10 cellular contexts compared by ENCODE assay signal in genomic region chr19:23393121-23393520, GRCh38. TPM values are rescaled to one million over a fixed set of nuclear protein-coding genes. Genes with fewer than 3 reads are reported as not detected.
DNase-seq lines count a peak whose midpoint lies in the region; ATAC-seq and TF ChIP-seq lines count a peak whose summit lies in the region.
"Had no signal": no experiment of that assay in that cellular context is flagged by ENCODE, and none has a peak within 500 bp of the region (broad histone marks: within the 10 kb centered on the region; RNA-seq: fewer than 3 reads in every experiment).

No MANE protein-coding gene starts in this region.

- H3K36me3 Mint-ChIP-seq in activated naive CD4-positive, alpha-beta T cell treated with anti-CD3 and anti-CD28 coated beads for 36 hours (ENCODE audit: low read depth): peaks cover 55% of the 10 kb centered on the region
- peaks cover 49% of the 10 kb centered on the region for H3K36me3 Mint-ChIP-seq in activated T-helper 1 cell treated with anti-CD3 and anti-CD28 coated beads, Interleukin-12 subunit alpha, Interleukin-12 subunit beta, Interleukin-2, Interleukin-4 antibody, amounts not matched to agents 30 ng/mL and 10 ng/mL and 1 ng/mL, durations not matched to agents 14 hours and 24 hours and 36 hours (ENCODE audit: low read depth)

- peak overlapping the region; percentile 90 for H3K4me2 ChIP-seq in smooth muscle cell

- H4K20me1 ChIP-seq in smooth muscle cell (ENCODE audit: low read depth): peaks cover 42% of the 10 kb centered on the region

- ATAC-seq in GM21515 (IDR thresholded peaks at IDR 0.05; ENCODE audit: unreplicated experiment) (no peak), HG02938 (IDR thresholded peaks at IDR 0.05; ENCODE audit: unreplicated experiment) (no peak)
- ATAC-seq: K562 had no signal

- H3K4me3 ChIP-seq in iPS-18a (ENCODE audit: low read length) (peak overlapping the region; percentile 97), smooth muscle cell (peak overlapping the region; percentile 94)
- H3K4me3 ChIP-seq: K562 had no signal

- peaks cover 78% of the 10 kb centered on the region for H3K79me2 ChIP-seq in smooth muscle cell (ENCODE audit: low read depth)

- peak; percentile 6 for TF ChIP-seq CTCF in smooth muscle cell (IDR thresholded peaks at IDR 0.05; ENCODE audit: borderline replicate concordance, insufficient read depth, poor library complexity, severe bottlenecking)

- WGBS in smooth muscle cell (ENCODE audit: low lambda C conversion rate): 87% methylated on average over 1 of the region's 1 CpG

- peaks cover 18% of the 10 kb centered on the region for H3K9me3 Mint-ChIP-seq in activated naive CD4-positive, alpha-beta T cell treated with anti-CD3 and anti-CD28 coated beads for 36 hours
- peaks cover 50% of the 10 kb centered on the region for H3K9me3 Mint-ChIP-seq in activated T-helper 1 cell treated with anti-CD3 and anti-CD28 coated beads, Interleukin-12 subunit alpha, Interleukin-12 subunit beta, Interleukin-2, Interleukin-4 antibody, amounts not matched to agents 30 ng/mL and 10 ng/mL and 1 ng/mL, durations not matched to agents 14 hours and 24 hours and 36 hours

- DNase-seq in activated naive CD4-positive, alpha-beta T cell treated with anti-CD3 and anti-CD28 coated beads for 36 hours: no peak
- no peak for DNase-seq in activated naive CD4-positive, alpha-beta T cell treated with anti-CD3 and anti-CD28 coated beads, Interleukin-2, amount 50 U/mL, for 16 hours
- DNase-seq in activated T-helper 1 cell treated with anti-CD3 and anti-CD28 coated beads, Interleukin-12 subunit alpha, Interleukin-12 subunit beta, Interleukin-2, Interleukin-4 antibody, amounts not matched to agents 30 ng/mL and 10 ng/mL and 1 ng/mL, durations not matched to agents 14 hours and 24 hours and 36 hours (ENCODE audit: low spot score): no peak
- no peak for DNase-seq in smooth muscle cell (lab: John Stamatoyannopoulos, UW; ENCODE audit: unreplicated experiment)
- no peak for DNase-seq in DMS153 treated with DMSO at 0.1 percent for 48 hours (lab: John Stamatoyannopoulos, UW; ENCODE audit: unreplicated experiment)
- DNase-seq: NCI-H2081 had no signal

- CTCF ChIA-PET in activated naive CD4-positive, alpha-beta T cell treated with anti-CD3 and anti-CD28 coated beads for 36 hours (lab: Charles Lee): interaction anchor here (0.6 kb wide), 1 partner anchor 32 kb away, joined by 3 read pairs; no protein-coding TSS in a partner anchor

- H3K4me1 Mint-ChIP-seq in activated naive CD4-positive, alpha-beta T cell treated with anti-CD3 and anti-CD28 coated beads for 36 hours (ENCODE audit: low read depth): peaks cover 40% of the 10 kb centered on the region
- H3K4me1 Mint-ChIP-seq in activated T-helper 1 cell treated with anti-CD3 and anti-CD28 coated beads, Interleukin-12 subunit alpha, Interleukin-12 subunit beta, Interleukin-2, Interleukin-4 antibody, amounts not matched to agents 30 ng/mL and 10 ng/mL and 1 ng/mL, durations not matched to agents 14 hours and 24 hours and 36 hours (ENCODE audit: low read depth): peaks cover 9% of the 10 kb centered on the region

- intact Hi-C loops in activated naive CD4-positive, alpha-beta T cell treated with anti-CD3 and anti-CD28 coated beads for 36 hours (cut with micrococcal nuclease): loop anchor here (10.0 kb wide), 1 partner anchor 1538 kb away; no protein-coding TSS in a partner anchor
- intact Hi-C loops in activated T-helper 1 cell treated with anti-CD3 and anti-CD28 coated beads, Interleukin-12 subunit alpha, Interleukin-12 subunit beta, Interleukin-2, Interleukin-4 antibody, amounts not matched to agents 30 ng/mL and 10 ng/mL and 1 ng/mL, durations not matched to agents 14 hours and 24 hours and 36 hours (cut with micrococcal nuclease): loop anchor here (10.0 kb wide), 1 partner anchor 1558 kb away; the partner anchor contains the start of gene ZNF43

- H3K4me1 ChIP-seq in iPS-18a (ENCODE audit: control insufficient read depth, low read depth, low read length) (peaks cover 8% of the 10 kb centered on the region), smooth muscle cell (ENCODE audit: low read depth) (peaks cover 21% of the 10 kb centered on the region)

- peak overlapping the region; percentile 97 for H3K4me3 Mint-ChIP-seq in activated naive CD4-positive, alpha-beta T cell treated with anti-CD3 and anti-CD28 coated beads for 36 hours
- peak overlapping the region; percentile 97 for H3K4me3 Mint-ChIP-seq in activated T-helper 1 cell treated with anti-CD3 and anti-CD28 coated beads, Interleukin-12 subunit alpha, Interleukin-12 subunit beta, Interleukin-2, Interleukin-4 antibody, amounts not matched to agents 30 ng/mL and 10 ng/mL and 1 ng/mL, durations not matched to agents 14 hours and 24 hours and 36 hours

- H3K9ac ChIP-seq in iPS-18a (ENCODE audit: low read length) (no peak overlapping the region), smooth muscle cell (ENCODE audit: low read depth) (no peak overlapping the region)

- H2AFZ ChIP-seq in smooth muscle cell (ENCODE audit: low read depth): no peak overlapping the region

- H3K27ac Mint-ChIP-seq in activated naive CD4-positive, alpha-beta T cell treated with anti-CD3 and anti-CD28 coated beads for 36 hours: peak overlapping the region; percentile 98
- H3K27ac Mint-ChIP-seq in activated T-helper 1 cell treated with anti-CD3 and anti-CD28 coated beads, Interleukin-12 subunit alpha, Interleukin-12 subunit beta, Interleukin-2, Interleukin-4 antibody, amounts not matched to agents 30 ng/mL and 10 ng/mL and 1 ng/mL, durations not matched to agents 14 hours and 24 hours and 36 hours: no peak overlapping the region

- no peaks in the 10 kb centered on the region for H3K27me3 Mint-ChIP-seq in activated naive CD4-positive, alpha-beta T cell treated with anti-CD3 and anti-CD28 coated beads for 36 hours (ENCODE audit: low read depth)
- H3K27me3 Mint-ChIP-seq in activated T-helper 1 cell treated with anti-CD3 and anti-CD28 coated beads, Interleukin-12 subunit alpha, Interleukin-12 subunit beta, Interleukin-2, Interleukin-4 antibody, amounts not matched to agents 30 ng/mL and 10 ng/mL and 1 ng/mL, durations not matched to agents 14 hours and 24 hours and 36 hours (ENCODE audit: insufficient read depth): no peaks in the 10 kb centered on the region

- H3K27me3 ChIP-seq in iPS-18a (ENCODE audit: control insufficient read depth, insufficient read depth, low read length): no peaks in the 10 kb centered on the region
- no peaks in the 10 kb centered on the region for H3K27me3 ChIP-seq in smooth muscle cell (ENCODE audit: low read depth)

- H3K27ac ChIP-seq in iPS-18a (ENCODE audit: low read length): no peak overlapping the region
- peak overlapping the region; percentile 97 for H3K27ac ChIP-seq in smooth muscle cell (ENCODE audit: low read depth)

- no peaks in the 10 kb centered on the region for H3F3A ChIP-seq in smooth muscle cell (ENCODE audit: low read depth)

- H3K36me3 ChIP-seq in iPS-18a (ENCODE audit: control insufficient read depth, low read depth, low read length) (no peaks in the 10 kb centered on the region), smooth muscle cell (ENCODE audit: low read depth) (peaks cover 14% of the 10 kb centered on the region)

- H3K9me3 ChIP-seq in iPS-18a (ENCODE audit: control insufficient read depth, low read depth, low read length) (no peaks in the 10 kb centered on the region), smooth muscle cell (replicated peaks; ENCODE audit: low read depth) (no peaks in the 10 kb centered on the region)

RNA-seq across cellular contexts. Expression of gene ZNF91, which starts 2.1 kb away (rescaled TPM):
- 10 to 100 TPM; 33.7 to 36.3 TPM for total RNA-seq in activated naive CD4-positive, alpha-beta T cell treated with anti-CD3 and anti-CD28 coated beads for 36 hours
- total RNA-seq in activated T-helper 1 cell treated with anti-CD3 and anti-CD28 coated beads, Interleukin-12 subunit alpha, Interleukin-12 subunit beta, Interleukin-2, Interleukin-4 antibody, amounts not matched to agents 30 ng/mL and 10 ng/mL and 1 ng/mL, durations not matched to agents 14 hours and 24 hours and 36 hours: 20.5 and 22.4 TPM in 2 replicates
- 41.5 and 51.3 TPM in 2 replicates for total RNA-seq in smooth muscle cell
- 11.5 and 18.4 TPM in 2 replicates for polyA plus RNA-seq in smooth muscle cell
